Comparison of ENCODE assay signal across 1 cellular context in genomic region chr1:26279598-26280332, GRCh38.
TF ChIP-seq lines count a peak whose summit lies in the region.

SH3BGRL3 (plus strand) TSS chr1:26280086; CDS start chr1:26280156, 70 bp downstream.

TF ChIP-seq in HepG2, 621 proteins besides CTCF, POLR2A, EP300 and RAD21 (continued from another document and continues in another):
- TF ChIP-seq ZNF850 (CRISPR knock-in tag; conservative IDR thresholded peaks at IDR 0.05) (no peak), MEIS2 (CRISPR knock-in tag; IDR thresholded peaks at IDR 0.05) (no peak), ARID4A (CRISPR knock-in tag; IDR thresholded peaks at IDR 0.05; ENCODE audit: borderline replicate concordance) (peak; percentile 78; the same call in 1 of the 2 replicates), CREM (IDR thresholded peaks at IDR 0.05) (no peak), CREM (CRISPR knock-in tag; IDR thresholded peaks at IDR 0.05) (no peak), HCFC1 (IDR thresholded peaks at IDR 0.05; ENCODE audit: low read depth, low read length) (no peak), RXRB (CRISPR knock-in tag; IDR thresholded peaks at IDR 0.05; ENCODE audit: borderline replicate concordance) (peak; percentile 22; the same call in 1 of the 2 replicates), SP1 (IDR thresholded peaks at IDR 0.05) (no peak), SP1 (CRISPR knock-in tag; IDR thresholded peaks at IDR 0.05) (no peak; the same call in 1 of the 2 replicates), ZBTB21 (CRISPR knock-in tag; IDR thresholded peaks at IDR 0.05) (no peak), ZNF777 (CRISPR knock-in tag; IDR thresholded peaks at IDR 0.05) (0 out of 2 replicates have a peak, but pooled peaks have one; percentile 49), MEIS1 (CRISPR knock-in tag; IDR thresholded peaks at IDR 0.05; ENCODE audit: borderline replicate concordance) (peak; percentile 28; the same call in 1 of the 2 replicates), ZKSCAN8 (CRISPR knock-in tag; IDR thresholded peaks at IDR 0.05; ENCODE audit: borderline replicate concordance) (no peak), KAT8 (CRISPR knock-in tag; IDR thresholded peaks at IDR 0.05) (peak; percentile 73), RFX1 (IDR thresholded peaks at IDR 0.05) (no peak), ZBTB33 (CRISPR knock-in tag; IDR thresholded peaks at IDR 0.05) (no peak), GATAD1 (CRISPR knock-in tag; IDR thresholded peaks at IDR 0.05) (peak; percentile 73), CENPX (CRISPR knock-in tag; IDR thresholded peaks at IDR 0.05) (no peak), TARDBP (CRISPR knock-in tag; IDR thresholded peaks at IDR 0.05) (peak; percentile 79), ZNF614 (CRISPR knock-in tag; IDR thresholded peaks at IDR 0.05; ENCODE audit: borderline replicate concordance) (no peak), NPAS2 (CRISPR knock-in tag; IDR thresholded peaks at IDR 0.05; ENCODE audit: borderline replicate concordance) (no peak), STAT6 (CRISPR knock-in tag; IDR thresholded peaks at IDR 0.05; ENCODE audit: borderline replicate concordance) (no peak), SRSF4 (IDR thresholded peaks at IDR 0.05; ENCODE audit: low read depth, low read length, poor library complexity, severe bottlenecking) (no peak), CERS6 (CRISPR knock-in tag; IDR thresholded peaks at IDR 0.05) (no peak), NFRKB (IDR thresholded peaks at IDR 0.05) (no peak), SIX1 (CRISPR knock-in tag; IDR thresholded peaks at IDR 0.05; ENCODE audit: borderline replicate concordance) (no peak)
- TF ChIP-seq, protein P1, sequence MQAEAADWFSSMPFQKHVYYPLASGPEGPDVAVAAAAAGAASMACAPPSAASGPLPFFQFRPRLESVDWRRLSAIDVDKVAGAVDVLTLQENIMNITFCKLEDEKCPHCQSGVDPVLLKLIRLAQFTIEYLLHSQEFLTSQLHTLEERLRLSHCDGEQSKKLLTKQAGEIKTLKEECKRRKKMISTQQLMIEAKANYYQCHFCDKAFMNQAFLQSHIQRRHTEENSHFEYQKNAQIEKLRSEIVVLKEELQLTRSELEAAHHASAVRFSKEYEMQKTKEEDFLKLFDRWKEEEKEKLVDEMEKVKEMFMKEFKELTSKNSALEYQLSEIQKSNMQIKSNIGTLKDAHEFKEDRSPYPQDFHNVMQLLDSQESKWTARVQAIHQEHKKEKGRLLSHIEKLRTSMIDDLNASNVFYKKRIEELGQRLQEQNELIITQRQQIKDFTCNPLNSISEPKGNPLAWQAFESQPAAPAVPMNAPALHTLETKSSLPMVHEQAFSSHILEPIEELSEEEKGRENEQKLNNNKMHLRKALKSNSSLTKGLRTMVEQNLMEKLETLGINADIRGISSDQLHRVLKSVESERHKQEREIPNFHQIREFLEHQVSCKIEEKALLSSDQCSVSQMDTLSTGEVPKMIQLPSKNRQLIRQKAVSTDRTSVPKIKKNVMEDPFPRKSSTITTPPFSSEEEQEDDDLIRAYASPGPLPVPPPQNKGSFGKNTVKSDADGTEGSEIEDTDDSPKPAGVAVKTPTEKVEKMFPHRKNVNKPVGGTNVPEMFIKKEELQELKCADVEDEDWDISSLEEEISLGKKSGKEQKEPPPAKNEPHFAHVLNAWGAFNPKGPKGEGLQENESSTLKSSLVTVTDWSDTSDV (CRISPR knock-in tag; IDR thresholded peaks at IDR 0.05): 0 out of 2 replicates have a peak, but pooled peaks have one; percentile 83
- TF ChIP-seq, protein P2, sequence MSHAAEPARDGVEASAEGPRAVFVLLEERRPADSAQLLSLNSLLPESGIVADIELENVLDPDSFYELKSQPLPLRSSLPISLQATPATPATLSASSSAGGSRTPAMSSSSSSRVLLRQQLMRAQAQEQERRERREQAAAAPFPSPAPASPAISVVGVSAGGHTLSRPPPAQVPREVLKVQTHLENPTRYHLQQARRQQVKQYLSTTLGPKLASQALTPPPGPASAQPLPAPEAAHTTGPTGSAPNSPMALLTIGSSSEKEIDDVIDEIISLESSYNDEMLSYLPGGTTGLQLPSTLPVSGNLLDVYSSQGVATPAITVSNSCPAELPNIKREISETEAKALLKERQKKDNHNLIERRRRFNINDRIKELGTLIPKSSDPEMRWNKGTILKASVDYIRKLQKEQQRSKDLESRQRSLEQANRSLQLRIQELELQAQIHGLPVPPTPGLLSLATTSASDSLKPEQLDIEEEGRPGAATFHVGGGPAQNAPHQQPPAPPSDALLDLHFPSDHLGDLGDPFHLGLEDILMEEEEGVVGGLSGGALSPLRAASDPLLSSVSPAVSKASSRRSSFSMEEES (CRISPR knock-in tag; IDR thresholded peaks at IDR 0.05): no peak; the same call in 1 of the 2 replicates
- TF ChIP-seq, protein P3, sequence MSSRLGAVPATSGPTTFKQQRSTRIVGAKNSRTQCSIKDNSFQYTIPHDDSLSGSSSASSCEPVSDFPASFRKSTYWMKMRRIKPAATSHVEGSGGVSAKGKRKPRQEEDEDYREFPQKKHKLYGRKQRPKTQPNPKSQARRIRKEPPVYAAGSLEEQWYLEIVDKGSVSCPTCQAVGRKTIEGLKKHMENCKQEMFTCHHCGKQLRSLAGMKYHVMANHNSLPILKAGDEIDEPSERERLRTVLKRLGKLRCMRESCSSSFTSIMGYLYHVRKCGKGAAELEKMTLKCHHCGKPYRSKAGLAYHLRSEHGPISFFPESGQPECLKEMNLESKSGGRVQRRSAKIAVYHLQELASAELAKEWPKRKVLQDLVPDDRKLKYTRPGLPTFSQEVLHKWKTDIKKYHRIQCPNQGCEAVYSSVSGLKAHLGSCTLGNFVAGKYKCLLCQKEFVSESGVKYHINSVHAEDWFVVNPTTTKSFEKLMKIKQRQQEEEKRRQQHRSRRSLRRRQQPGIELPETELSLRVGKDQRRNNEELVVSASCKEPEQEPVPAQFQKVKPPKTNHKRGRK (CRISPR knock-in tag; IDR thresholded peaks at IDR 0.05): no peak
- TF ChIP-seq, protein P4, sequence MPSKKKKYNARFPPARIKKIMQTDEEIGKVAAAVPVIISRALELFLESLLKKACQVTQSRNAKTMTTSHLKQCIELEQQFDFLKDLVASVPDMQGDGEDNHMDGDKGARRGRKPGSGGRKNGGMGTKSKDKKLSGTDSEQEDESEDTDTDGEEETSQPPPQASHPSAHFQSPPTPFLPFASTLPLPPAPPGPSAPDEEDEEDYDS (CRISPR knock-in tag; IDR thresholded peaks at IDR 0.05): peak; percentile 53; the same call in 1 of the 2 replicates
- TF ChIP-seq, protein P5, sequence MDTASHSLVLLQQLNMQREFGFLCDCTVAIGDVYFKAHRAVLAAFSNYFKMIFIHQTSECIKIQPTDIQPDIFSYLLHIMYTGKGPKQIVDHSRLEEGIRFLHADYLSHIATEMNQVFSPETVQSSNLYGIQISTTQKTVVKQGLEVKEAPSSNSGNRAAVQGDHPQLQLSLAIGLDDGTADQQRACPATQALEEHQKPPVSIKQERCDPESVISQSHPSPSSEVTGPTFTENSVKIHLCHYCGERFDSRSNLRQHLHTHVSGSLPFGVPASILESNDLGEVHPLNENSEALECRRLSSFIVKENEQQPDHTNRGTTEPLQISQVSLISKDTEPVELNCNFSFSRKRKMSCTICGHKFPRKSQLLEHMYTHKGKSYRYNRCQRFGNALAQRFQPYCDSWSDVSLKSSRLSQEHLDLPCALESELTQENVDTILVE (CRISPR knock-in tag; IDR thresholded peaks at IDR 0.05): no peak
